37 cellular contexts compared by ENCODE assay signal in genomic region chr17:20257008-20257407, GRCh38.
"Had no signal": no experiment of that assay in that cellular context is flagged by ENCODE, and none has a peak within 500 bp of the region (broad histone marks: within the 10 kb centered on the region; RNA-seq: fewer than 3 reads in every experiment).

No MANE protein-coding gene starts in this region.

- H3K9me3 ChIP-seq: adrenal gland, body of pancreas had no signal

- H3K4me1 Mint-ChIP-seq: activated B cell treated with CpG ODN at 0.5 μM for 24 hours; activated T-helper 17 cell treated with anti-CD3 and anti-CD28 coated beads, Interleukin-2, amount 50 U/mL, for 72 hours had no signal

- H3K4me1 ChIP-seq: adrenal gland, body of pancreas, breast epithelium had no signal

- ATAC-seq: activated CD8-positive, alpha-beta T cell treated with anti-CD3 and anti-CD28 coated beads for 36 hours; activated naive CD4-positive, alpha-beta T cell treated with anti-CD3 and anti-CD28 coated beads, Interleukin-2, amount 50 U/mL, for 72 hours; activated T-cell treated with anti-CD3 and anti-CD28 coated beads, Interleukin-2, amount 50 U/mL, for 4 hours; activated T-cell treated with anti-CD3 and anti-CD28 coated beads, Interleukin-2, amount 50 U/mL, for 72 hours; activated T-helper 17 cell treated with anti-CD3 and anti-CD28 coated beads, Interleukin-2, amount 50 U/mL, for 72 hours; body of pancreas had no signal

- H3K4me3 Mint-ChIP-seq: activated B cell treated with CpG ODN at 0.5 μM for 24 hours; activated CD4-positive, alpha-beta memory T cell treated with anti-CD3 and anti-CD28 coated beads for 36 hours; activated CD4-positive, alpha-beta T cell treated with anti-CD3 and anti-CD28 coated beads, Interleukin-2, amount 10 ng/mL, durations not matched to agents 24 days and 14 days; activated CD8-positive, alpha-beta T cell treated with anti-CD3 and anti-CD28 coated beads for 36 hours; activated naive CD4-positive, alpha-beta T cell treated with anti-CD3 and anti-CD28 coated beads for 36 hours; activated naive CD8-positive, alpha-beta T cell treated with anti-CD3 and anti-CD28 coated beads for 36 hours; activated T-cell treated with anti-CD3 and anti-CD28 coated beads, Interleukin-2, amount 50 U/mL, for 4 hours; activated T-cell treated with anti-CD3 and anti-CD28 coated beads, Interleukin-2, amount 50 U/mL, for 72 hours; activated T-helper 1 cell treated with anti-CD3 and anti-CD28 coated beads, Interleukin-12 subunit alpha, Interleukin-12 subunit beta, Interleukin-2, Interleukin-4 antibody, amounts not matched to agents 30 ng/mL and 10 ng/mL and 1 ng/mL, durations not matched to agents 14 hours and 24 hours and 36 hours; activated T-helper 17 cell treated with anti-CD3 and anti-CD28 coated beads, Interleukin-2, amount 50 U/mL, for 72 hours; T-helper 1 cell treated with Interleukin-12 subunit alpha and Interleukin-12 subunit beta and Interleukin-4 antibody, amounts not matched to agents 30 μg/mL and 1 μg/mL, for 36 hours; T-helper 2 cell treated with Interferon-gamma antibody and Interleukin-4, amounts not matched to agents 5 μg/mL and 100 μg/mL, for 36 hours had no signal

- H3K36me3 ChIP-seq: adrenal gland, brain microvascular endothelial cell, breast epithelium had no signal

- H3K27me3 ChIP-seq: adrenal gland, body of pancreas, brain microvascular endothelial cell, breast epithelium had no signal

- H3K27ac ChIP-seq: adrenal gland, body of pancreas, brain microvascular endothelial cell, breast epithelium, VCaP had no signal

- H3K27me3 Mint-ChIP-seq: activated B cell treated with CpG ODN at 0.5 μM for 24 hours; activated CD4-positive, alpha-beta memory T cell treated with anti-CD3 and anti-CD28 coated beads for 36 hours; activated CD4-positive, alpha-beta T cell treated with anti-CD3 and anti-CD28 coated beads, Interleukin-2, amount 10 ng/mL, durations not matched to agents 24 days and 14 days; activated CD8-positive, alpha-beta T cell treated with anti-CD3 and anti-CD28 coated beads for 36 hours; activated naive CD8-positive, alpha-beta T cell treated with anti-CD3 and anti-CD28 coated beads for 36 hours; activated T-helper 17 cell treated with anti-CD3 and anti-CD28 coated beads, Interleukin-2, amount 50 U/mL, for 72 hours had no signal

- DNase-seq: activated B cell treated with CpG ODN at 0.5 μM for 24 hours; activated CD4-positive, alpha-beta memory T cell treated with anti-CD3 and anti-CD28 coated beads for 36 hours; activated CD4-positive, alpha-beta T cell treated with anti-CD3 and anti-CD28 coated beads for 4 hours; activated CD4-positive, alpha-beta T cell treated with anti-CD3 and anti-CD28 coated beads, Interleukin-2, amount 10 ng/mL, durations not matched to agents 24 days and 14 days; activated CD4-positive, alpha-beta T cell treated with anti-CD3 and anti-CD28 coated beads, Interleukin-2, amount 50 U/mL, for 1 hour; activated CD4-positive, alpha-beta T cell treated with anti-CD3 and anti-CD28 coated beads, Interleukin-2, amount 50 U/mL, for 4 hours; activated CD4-positive, CD25-positive, alpha-beta regulatory T cell treated with anti-CD3 and anti-CD28 coated beads, Interleukin-2, amount 50 U/mL, for 72 hours; activated CD8-positive, alpha-beta memory T cell treated with anti-CD3 and anti-CD28 coated beads, Interleukin-2, amount 50 U/mL, for 4 hours; activated CD8-positive, alpha-beta T cell treated with anti-CD3 and anti-CD28 coated beads for 36 hours; activated effector memory CD4-positive, alpha-beta T cell treated with anti-CD3 and anti-CD28 coated beads, Interleukin-2, amount 50 U/mL, for 16 hours; activated gamma-delta T cell treated with Interleukin-2 at 50 U/mL for 16 hours; activated naive CD4-positive, alpha-beta T cell; activated naive CD4-positive, alpha-beta T cell treated with anti-CD3 and anti-CD28 coated beads for 36 hours; activated naive CD4-positive, alpha-beta T cell treated with anti-CD3 and anti-CD28 coated beads, Interleukin-2, amount 50 U/mL, for 16 hours; activated naive CD8-positive, alpha-beta T cell treated with anti-CD3 and anti-CD28 coated beads for 36 hours; activated T-cell treated with anti-CD3 and anti-CD28 coated beads for 4 hours; activated T-cell treated with anti-CD3 and anti-CD28 coated beads, Interleukin-2, amount 50 U/mL, for 1 hour; activated T-cell treated with anti-CD3 and anti-CD28 coated beads, Interleukin-2, amount 50 U/mL, for 4 hours; activated T-cell treated with anti-CD3 and anti-CD28 coated beads, Interleukin-2, amount 50 U/mL, for 72 hours; adrenal gland; amniotic stem cell; aorta; body of pancreas; brain microvascular endothelial cell; central memory CD4-positive, alpha-beta T cell; T-helper 1 cell; T-helper 2 cell; T-helper 9 cell had no signal

- FAIRE-seq: astrocyte, TTC549 had no signal

- H3K4me3 ChIP-seq: adrenal gland, body of pancreas, breast epithelium had no signal

- H3K27ac Mint-ChIP-seq: activated B cell treated with CpG ODN at 0.5 μM for 24 hours; activated CD4-positive, alpha-beta memory T cell treated with anti-CD3 and anti-CD28 coated beads for 36 hours; activated CD4-positive, alpha-beta T cell treated with anti-CD3 and anti-CD28 coated beads, Interleukin-2, amount 10 ng/mL, durations not matched to agents 24 days and 14 days; activated CD8-positive, alpha-beta T cell treated with anti-CD3 and anti-CD28 coated beads for 36 hours; activated naive CD4-positive, alpha-beta T cell treated with anti-CD3 and anti-CD28 coated beads for 36 hours; activated naive CD4-positive, alpha-beta T cell treated with anti-CD3 and anti-CD28 coated beads, Interleukin-2, amount 50 U/mL, for 72 hours; activated naive CD8-positive, alpha-beta T cell treated with anti-CD3 and anti-CD28 coated beads for 36 hours; activated T-cell treated with anti-CD3 and anti-CD28 coated beads, Interleukin-2, amount 50 U/mL, for 72 hours; activated T-helper 1 cell treated with anti-CD3 and anti-CD28 coated beads, Interleukin-12 subunit alpha, Interleukin-12 subunit beta, Interleukin-2, Interleukin-4 antibody, amounts not matched to agents 30 ng/mL and 10 ng/mL and 1 ng/mL, durations not matched to agents 14 hours and 24 hours and 36 hours; activated T-helper 17 cell treated with anti-CD3 and anti-CD28 coated beads, Interleukin-2, amount 50 U/mL, for 72 hours; T-helper 1 cell treated with Interleukin-12 subunit alpha and Interleukin-12 subunit beta and Interleukin-4 antibody, amounts not matched to agents 30 μg/mL and 1 μg/mL, for 36 hours; T-helper 2 cell treated with Interferon-gamma antibody and Interleukin-4, amounts not matched to agents 5 μg/mL and 100 μg/mL, for 36 hours had no signal
